ENCODE assay signal across 8 cellular contexts in the genomic region with DNA sequence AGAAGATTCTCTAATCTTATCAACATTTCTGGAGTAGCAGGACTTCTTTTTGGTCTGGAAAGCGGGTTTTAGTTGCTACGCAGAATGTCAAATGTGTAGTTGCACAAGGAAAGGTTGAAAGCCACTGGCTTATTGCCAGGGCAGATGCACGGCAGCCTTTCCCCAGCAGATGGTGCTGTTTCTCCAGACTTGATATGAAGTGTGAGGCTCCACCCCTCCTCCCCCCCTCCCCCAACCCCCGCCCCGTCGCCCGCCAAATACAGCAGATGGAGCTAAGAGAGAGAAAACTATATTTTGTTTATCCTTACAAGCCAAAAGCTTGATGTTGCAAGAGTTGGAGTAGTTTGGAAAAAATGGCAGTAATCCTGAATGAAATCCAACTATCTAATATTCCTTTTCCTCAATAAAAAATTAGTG. TPM values are rescaled to one million over a fixed set of nuclear protein-coding genes. Genes with fewer than 3 reads are reported as not detected.
DNase-seq lines count a peak whose midpoint lies in the region; ATAC-seq and TF ChIP-seq lines count a peak whose summit lies in the region.

No MANE protein-coding gene starts in this region.

- WGBS in liver = 4% methylated on average over 7 of the region's 7 CpGs

- no peaks in the 10 kb centered on the region for H3K9me3 ChIP-seq in liver (ENCODE audit: control insufficient read depth in 4 of 4, low read length in 3 of 4)

- peak overlapping the region in 1 of 2 donors; percentile 28 for H3K27ac ChIP-seq in liver (ENCODE audit: low read depth in 1 of 2, low read length in 2 of 2)

- peaks cover 4 to 14% (median 9%) of the 10 kb centered on the region in 4 donors for H3K36me3 ChIP-seq in liver (ENCODE audit: control insufficient read depth in 4 of 4, insufficient read depth in 3 of 4, low read depth in 1 of 4, low read length in 3 of 4)

- no peak overlapping the region for H3K9ac ChIP-seq in liver (ENCODE audit: low read depth in 1 of 2, low read length in 2 of 2)

- TF ChIP-seq CTCF in choroid plexus epithelial cell (conservative IDR thresholded peaks at IDR 0.05; ENCODE audit: low read depth, low read length) (peak; percentile 83), liver (IDR thresholded peaks at IDR 0.05; ENCODE audit: low read depth, low read length, missing input control) (peak; percentile 95)

- H3K4me3 ChIP-seq in choroid plexus epithelial cell (ENCODE audit: low read depth, low read length) (no peak overlapping the region), liver (ENCODE audit: low read depth in 1 of 3, low read length in 3 of 3) (no peak overlapping the region)

- no peaks in the 10 kb centered on the region for H3K27me3 ChIP-seq in liver (ENCODE audit: control insufficient read depth in 4 of 4, insufficient read depth in 4 of 4, low read length in 3 of 4)

- TF ChIP-seq RAD21 in liver (IDR thresholded peaks at IDR 0.05) = peak; percentile 82 to 86

- ATAC-seq in GM19023 (IDR thresholded peaks at IDR 0.05; ENCODE audit: unreplicated experiment) (peak; percentile 94), HG03196 (IDR thresholded peaks at IDR 0.05; ENCODE audit: unreplicated experiment) (peak; percentile 63)

- DNase-seq in AML-193 (lab: John Stamatoyannopoulos, UW) (peak; percentile 63 to 67), NCI-H226 (peak; percentile 37), choroid plexus epithelial cell (ENCODE audit: low read depth) (peak; percentile 93)
- DNase-seq in activated CD4-positive, alpha-beta T cell treated with anti-CD3 and anti-CD28 coated beads for 24 hours (ENCODE audit: low read depth in 2 of 2) = peak; percentile 78 to 80
- peak; percentile 70 to 83 (median 81) for DNase-seq in stimulated activated CD4-positive, alpha-beta T cell treated with anti-CD3 and anti-CD28 coated beads, TNF-alpha, amount 100 ng/mL, for 24 hours (ENCODE audit: low read depth in 3 of 3)

- peaks cover 0 to 9% (median 2%) of the 10 kb centered on the region in 4 donors for H3K4me1 ChIP-seq in liver (ENCODE audit: control insufficient read depth in 4 of 4, insufficient read depth in 4 of 4, low read length in 3 of 4)

TF ChIP-seq in liver, 16 proteins besides CTCF, POLR2A, EP300 and RAD21:
- TF ChIP-seq, protein P1, sequence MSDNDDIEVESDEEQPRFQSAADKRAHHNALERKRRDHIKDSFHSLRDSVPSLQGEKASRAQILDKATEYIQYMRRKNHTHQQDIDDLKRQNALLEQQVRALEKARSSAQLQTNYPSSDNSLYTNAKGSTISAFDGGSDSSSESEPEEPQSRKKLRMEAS (IDR thresholded peaks at IDR 0.05) = no peak
- TF ChIP-seq JUND (IDR thresholded peaks at IDR 0.05) (no peak), YY1 (IDR thresholded peaks at IDR 0.05) (no peak), EGR1 (IDR thresholded peaks at IDR 0.05; ENCODE audit: low read depth in 2 of 2) (no peak), HNF4G (IDR thresholded peaks at IDR 0.05) (no peak), FOXA1 (IDR thresholded peaks at IDR 0.05) (no peak), TAF1 (conservative IDR thresholded peaks at IDR 0.05) (no peak), SP1 (IDR thresholded peaks at IDR 0.05) (no peak)
TF ChIP-seq in liver: peak in this region for 0.

RNA-seq across cellular contexts. Expression of gene ENOPH1, which starts 32.0 kb away (rescaled TPM):
- 10 to 100 TPM; 13.1 to 20.0 TPM for total RNA-seq in liver
- 10 to 100 TPM; 12.1 to 12.4 TPM for polyA plus RNA-seq in liver

RNA-seq across cellular contexts. Expression of gene HNRNPDL, which starts 32.2 kb away (rescaled TPM):
- total RNA-seq in liver = 10 to 100 TPM; 57.4 to 57.9 TPM
- 10 to 100 TPM; 53.1 to 57.9 TPM for polyA plus RNA-seq in liver

Comparison
In these comparisons a context has a peak if more than half of its experiments do, and no peak if none do; other contexts are left out.
1. DNase-seq: peak in every context shown above with its lines; median percentile 93 in choroid plexus epithelial cell; 81 in stimulated activated CD4-positive, alpha-beta T cell treated with anti-CD3 and anti-CD28 coated beads, TNF-alpha, amount 100 ng/mL, for 24 hours; 79 in activated CD4-positive, alpha-beta T cell treated with anti-CD3 and anti-CD28 coated beads for 24 hours; 65 in AML-193; 37 in NCI-H226.